ENCODE assay signal across 20 cellular contexts in the genomic region with DNA sequence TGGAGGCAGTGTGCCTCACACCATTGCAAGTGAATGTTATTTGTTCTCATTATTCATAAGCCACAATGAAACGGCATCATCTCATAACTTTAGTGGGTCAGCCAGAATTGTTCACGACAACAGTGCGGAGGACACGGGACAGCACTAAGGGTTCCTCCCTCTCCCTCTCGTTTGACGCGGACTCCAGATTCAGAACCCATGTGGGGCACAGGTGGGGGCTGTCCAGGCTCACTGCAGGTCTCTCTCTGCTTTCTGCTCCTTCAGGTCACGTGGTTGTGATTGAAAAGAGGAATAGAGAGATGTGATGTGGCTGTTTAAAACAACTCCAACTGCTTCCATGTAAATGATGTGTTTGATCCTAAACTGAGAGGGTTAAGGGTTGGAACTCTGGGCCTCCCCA. TPM values are rescaled to one million over a fixed set of nuclear protein-coding genes. Genes with fewer than 3 reads are reported as not detected.
A peak's percentile ranks its signal among the peaks of the same experiment; 100 is the strongest.
DNase-seq lines count a peak whose midpoint lies in the region; ATAC-seq and TF ChIP-seq lines count a peak whose summit lies in the region.
"Had no signal": no experiment of that assay in that cellular context is flagged by ENCODE, and none has a peak within 500 bp of the region (broad histone marks: within the 10 kb centered on the region; RNA-seq: fewer than 3 reads in every experiment).

No MANE protein-coding gene starts in this region.

- peaks cover 80% of the 10 kb centered on the region for H3K36me3 Mint-ChIP-seq in activated CD4-positive, alpha-beta T cell treated with anti-CD3 and anti-CD28 coated beads, Interleukin-2, amount 10 ng/mL, durations not matched to agents 7 days and 5 days (ENCODE audit: low read depth)
- peaks cover 73% of the 10 kb centered on the region for H3K36me3 Mint-ChIP-seq in CD8-positive, alpha-beta T cell
- peaks cover 55% of the 10 kb centered on the region for H3K36me3 Mint-ChIP-seq in activated T-helper 1 cell treated with anti-CD3 and anti-CD28 coated beads, Interleukin-12 subunit alpha, Interleukin-12 subunit beta, Interleukin-2, Interleukin-4 antibody, amounts not matched to agents 30 ng/mL and 10 ng/mL and 1 ng/mL, durations not matched to agents 14 hours and 24 hours and 36 hours (ENCODE audit: low read depth)
- H3K36me3 Mint-ChIP-seq in naive thymus-derived CD4-positive, alpha-beta T cell = peaks cover 20 to 62% (median 44%) of the 10 kb centered on the region in 5 donors

- no peak for DNase-seq in activated CD4-positive, alpha-beta T cell treated with anti-CD3 and anti-CD28 coated beads, Interleukin-2, amount 10 ng/mL, durations not matched to agents 7 days and 5 days
- DNase-seq in activated CD4-positive, alpha-beta T cell treated with anti-CD3 and anti-CD28 coated beads, Interleukin-2, amount 50 U/mL, for 48 hours = no peak
- no peak for DNase-seq in CD8-positive, alpha-beta T cell
- no peak for DNase-seq in activated T-helper 1 cell treated with anti-CD3 and anti-CD28 coated beads, Interleukin-12 subunit alpha, Interleukin-12 subunit beta, Interleukin-2, Interleukin-4 antibody, amounts not matched to agents 30 ng/mL and 10 ng/mL and 1 ng/mL, durations not matched to agents 14 hours and 24 hours and 36 hours (ENCODE audit: low spot score)
- DNase-seq in naive thymus-derived CD4-positive, alpha-beta T cell = no peak
- DNase-seq in gastrocnemius medialis = no peak
- DNase-seq in AG08395 (ENCODE audit: low spot score) = no peak
- DNase-seq in stimulated activated naive CD4-positive, alpha-beta T cell treated with Interleukin-2 at 50 U/mL for 16 hours (lab: John Stamatoyannopoulos, UW) = no peak
- DNase-seq: activated gamma-delta T cell; foreskin keratinocyte; kidney glomerular epithelial cell; NCI-H524; posterior cingulate gyrus; stimulated activated CD4-positive, alpha-beta T cell treated with anti-CD3 and anti-CD28 coated beads, Interleukin-1b, Interleukin-23, amount 100 ng/mL, for 48 hours had no signal

- peak overlapping the region; percentile 60 for H3K27ac Mint-ChIP-seq in activated CD4-positive, alpha-beta T cell treated with anti-CD3 and anti-CD28 coated beads, Interleukin-2, amount 10 ng/mL, durations not matched to agents 7 days and 5 days
- peak overlapping the region; percentile 82 for H3K27ac Mint-ChIP-seq in CD8-positive, alpha-beta T cell
- H3K27ac Mint-ChIP-seq in activated T-helper 1 cell treated with anti-CD3 and anti-CD28 coated beads, Interleukin-12 subunit alpha, Interleukin-12 subunit beta, Interleukin-2, Interleukin-4 antibody, amounts not matched to agents 30 ng/mL and 10 ng/mL and 1 ng/mL, durations not matched to agents 14 hours and 24 hours and 36 hours = peak overlapping the region; percentile 82
- H3K27ac Mint-ChIP-seq in naive thymus-derived CD4-positive, alpha-beta T cell = peak overlapping the region in 8 of 9 donors; percentile 40 to 100 (median 86)
- H3K27ac Mint-ChIP-seq: memory B cell, nephron had no signal

- no peak overlapping the region for H3K4me3 ChIP-seq in CD8-positive, alpha-beta T cell (ENCODE audit: low read depth, low read length)
- no peak overlapping the region for H3K4me3 ChIP-seq in naive thymus-derived CD4-positive, alpha-beta T cell (ENCODE audit: low read length)
- no peak overlapping the region for H3K4me3 ChIP-seq in gastrocnemius medialis
- H3K4me3 ChIP-seq: A549 had no signal

- no peaks in the 10 kb centered on the region for H3K36me3 ChIP-seq in CD8-positive, alpha-beta T cell (ENCODE audit: insufficient read depth, low read length)
- peaks cover 0 to 26% (median 0%) of the 10 kb centered on the region in 3 experiments for H3K36me3 ChIP-seq in naive thymus-derived CD4-positive, alpha-beta T cell (ENCODE audit: control insufficient read depth in 2 of 3, insufficient read depth in 3 of 3, low read length in 3 of 3)
- H3K36me3 ChIP-seq in gastrocnemius medialis = peaks cover 0 to 4% of the 10 kb centered on the region in 2 donors

- POLR2A ChIA-PET in activated CD4-positive, alpha-beta T cell treated with anti-CD3 and anti-CD28 coated beads, Interleukin-2, amount 10 ng/mL, durations not matched to agents 7 days and 5 days (lab: Charles Lee) = no interaction called here
- POLR2A ChIA-PET in CD8-positive, alpha-beta T cell (lab: Charles Lee) = interaction anchor here (0.6 kb wide), 1 partner anchor 100 kb away, joined by 3 read pairs; no protein-coding TSS in a partner anchor
- POLR2A ChIA-PET in naive thymus-derived CD4-positive, alpha-beta T cell (lab: Charles Lee) = interaction anchor here (0.9 to 2.4 kb wide), 3 partner anchors 9 to 102 kb away, joined by 4 to 7 read pairs (median 5); no protein-coding TSS in a partner anchor

- no peaks in the 10 kb centered on the region for H3K27me3 ChIP-seq in CD8-positive, alpha-beta T cell (ENCODE audit: insufficient read depth, low read length)
- H3K27me3 ChIP-seq in naive thymus-derived CD4-positive, alpha-beta T cell (ENCODE audit: control insufficient read depth in 2 of 2, insufficient read depth in 2 of 2, low read length in 2 of 2) = no peaks in the 10 kb centered on the region
- H3K27me3 ChIP-seq in gastrocnemius medialis = no peaks in the 10 kb centered on the region
- H3K27me3 ChIP-seq: foreskin keratinocyte had no signal

- no peak for TF ChIP-seq CTCF in CD8-positive, alpha-beta T cell (IDR thresholded peaks at IDR 0.05)
- no peak for TF ChIP-seq CTCF in gastrocnemius medialis (IDR thresholded peaks at IDR 0.05 in 4 of 5, conservative IDR thresholded peaks at IDR 0.05 in 1 of 5)

- peaks cover 77% of the 10 kb centered on the region for H3K4me1 ChIP-seq in CD8-positive, alpha-beta T cell (ENCODE audit: insufficient read depth, low read length)
- peaks cover 77 to 81% of the 10 kb centered on the region in 2 donors for H3K4me1 ChIP-seq in naive thymus-derived CD4-positive, alpha-beta T cell (ENCODE audit: control insufficient read depth in 2 of 2, insufficient read depth in 2 of 2, low read length in 2 of 2)
- no peaks in the 10 kb centered on the region for H3K4me1 ChIP-seq in gastrocnemius medialis
- H3K4me1 ChIP-seq: A549, foreskin keratinocyte had no signal

- in situ Hi-C loops in gastrocnemius medialis (cut with MboI; ENCODE audit: low sequenced_read_pairs in 4 of 4) = loop anchor here in 2 of 4 donors (25.0 kb wide), 2 partner anchors 248 to 273 kb away; no protein-coding TSS in a partner anchor

- peak; percentile 21 for ATAC-seq in CD8-positive, alpha-beta T cell
- no peak for ATAC-seq in naive thymus-derived CD4-positive, alpha-beta T cell
- no peak for ATAC-seq in gastrocnemius medialis
- ATAC-seq: A549, foreskin keratinocyte, HCT116, Right ventricle myocardium inferior had no signal

- intact Hi-C loops in CD8-positive, alpha-beta T cell (cut with DNase I, micrococcal nuclease) = loop anchor here in 1 of 2 experiments (1.0 kb wide), 1 partner anchor 8 kb away; no protein-coding TSS in a partner anchor
- intact Hi-C loops in activated T-helper 1 cell treated with anti-CD3 and anti-CD28 coated beads, Interleukin-12 subunit alpha, Interleukin-12 subunit beta, Interleukin-2, Interleukin-4 antibody, amounts not matched to agents 30 ng/mL and 10 ng/mL and 1 ng/mL, durations not matched to agents 14 hours and 24 hours and 36 hours (cut with micrococcal nuclease) = loop anchor here (1.0 kb wide), 1 partner anchor 8 kb away; no protein-coding TSS in a partner anchor
- intact Hi-C loops in naive thymus-derived CD4-positive, alpha-beta T cell (cut with micrococcal nuclease) = no loop called here
- intact Hi-C loops in gastrocnemius medialis (cut with DNase I; ENCODE audit: low total_unique reads) = no loop called here

- no peak overlapping the region for H3K27ac ChIP-seq in CD8-positive, alpha-beta T cell (ENCODE audit: low read depth, low read length)
- H3K27ac ChIP-seq in naive thymus-derived CD4-positive, alpha-beta T cell (ENCODE audit: low read depth, low read length) = no peak overlapping the region
- no peak overlapping the region for H3K27ac ChIP-seq in gastrocnemius medialis
- H3K27ac ChIP-seq: A549, C4-2B, foreskin keratinocyte had no signal

- H3K4me1 Mint-ChIP-seq in activated CD4-positive, alpha-beta T cell treated with anti-CD3 and anti-CD28 coated beads, Interleukin-2, amount 10 ng/mL, durations not matched to agents 7 days and 5 days = peaks cover 94% of the 10 kb centered on the region
- H3K4me1 Mint-ChIP-seq in CD8-positive, alpha-beta T cell (ENCODE audit: low read depth) = peaks cover 94% of the 10 kb centered on the region
- peaks cover 93% of the 10 kb centered on the region for H3K4me1 Mint-ChIP-seq in activated T-helper 1 cell treated with anti-CD3 and anti-CD28 coated beads, Interleukin-12 subunit alpha, Interleukin-12 subunit beta, Interleukin-2, Interleukin-4 antibody, amounts not matched to agents 30 ng/mL and 10 ng/mL and 1 ng/mL, durations not matched to agents 14 hours and 24 hours and 36 hours (ENCODE audit: low read depth)
- peaks cover 80 to 100% (median 97%) of the 10 kb centered on the region in 7 donors for H3K4me1 Mint-ChIP-seq in naive thymus-derived CD4-positive, alpha-beta T cell
- H3K4me1 Mint-ChIP-seq: nephron had no signal

- peaks cover 4% of the 10 kb centered on the region for H3K9me3 Mint-ChIP-seq in activated CD4-positive, alpha-beta T cell treated with anti-CD3 and anti-CD28 coated beads, Interleukin-2, amount 10 ng/mL, durations not matched to agents 7 days and 5 days
- no peaks in the 10 kb centered on the region for H3K9me3 Mint-ChIP-seq in CD8-positive, alpha-beta T cell
- peaks cover 3% of the 10 kb centered on the region for H3K9me3 Mint-ChIP-seq in activated T-helper 1 cell treated with anti-CD3 and anti-CD28 coated beads, Interleukin-12 subunit alpha, Interleukin-12 subunit beta, Interleukin-2, Interleukin-4 antibody, amounts not matched to agents 30 ng/mL and 10 ng/mL and 1 ng/mL, durations not matched to agents 14 hours and 24 hours and 36 hours
- peaks cover 0 to 5% (median 0%) of the 10 kb centered on the region in 11 donors for H3K9me3 Mint-ChIP-seq in naive thymus-derived CD4-positive, alpha-beta T cell

- no peaks in the 10 kb centered on the region for H3K9me3 ChIP-seq in CD8-positive, alpha-beta T cell (ENCODE audit: low read length)
- no peaks in the 10 kb centered on the region for H3K9me3 ChIP-seq in naive thymus-derived CD4-positive, alpha-beta T cell (ENCODE audit: control insufficient read depth in 2 of 3, low read length in 3 of 3)
- H3K9me3 ChIP-seq in gastrocnemius medialis = no peaks in the 10 kb centered on the region
- H3K9me3 ChIP-seq: A549 had no signal

- no peak for TF ChIP-seq POLR2A in gastrocnemius medialis (IDR thresholded peaks at IDR 0.05)

- CTCF ChIA-PET in activated CD4-positive, alpha-beta T cell treated with anti-CD3 and anti-CD28 coated beads, Interleukin-2, amount 10 ng/mL, durations not matched to agents 7 days and 5 days (lab: Charles Lee) = interaction anchor here (1.0 kb wide), 1 partner anchor 11 kb away, joined by 3 read pairs; no protein-coding TSS in a partner anchor
- CTCF ChIA-PET in CD8-positive, alpha-beta T cell (lab: Charles Lee) = interaction anchor here (0.9 to 2.1 kb wide), 2 partner anchors 12 to 13 kb away, joined by 3 to 4 read pairs; no protein-coding TSS in a partner anchor
- CTCF ChIA-PET in naive thymus-derived CD4-positive, alpha-beta T cell (lab: Charles Lee) = interaction anchor here (0.6 to 0.9 kb wide), 2 partner anchors 15 to 1822 kb away, joined by 3 to 4 read pairs; no protein-coding TSS in a partner anchor

- H3K4me3 Mint-ChIP-seq in activated CD4-positive, alpha-beta T cell treated with anti-CD3 and anti-CD28 coated beads, Interleukin-2, amount 10 ng/mL, durations not matched to agents 7 days and 5 days = no peak overlapping the region
- H3K4me3 Mint-ChIP-seq in CD8-positive, alpha-beta T cell = peak overlapping the region; percentile 39
- H3K4me3 Mint-ChIP-seq in activated T-helper 1 cell treated with anti-CD3 and anti-CD28 coated beads, Interleukin-12 subunit alpha, Interleukin-12 subunit beta, Interleukin-2, Interleukin-4 antibody, amounts not matched to agents 30 ng/mL and 10 ng/mL and 1 ng/mL, durations not matched to agents 14 hours and 24 hours and 36 hours = no peak overlapping the region
- peak overlapping the region in 8 of 10 donors; percentile 41 to 98 (median 66) for H3K4me3 Mint-ChIP-seq in naive thymus-derived CD4-positive, alpha-beta T cell
- H3K4me3 Mint-ChIP-seq: memory B cell, nephron had no signal

- no peaks in the 10 kb centered on the region for H3K27me3 Mint-ChIP-seq in activated CD4-positive, alpha-beta T cell treated with anti-CD3 and anti-CD28 coated beads, Interleukin-2, amount 10 ng/mL, durations not matched to agents 7 days and 5 days
- H3K27me3 Mint-ChIP-seq in CD8-positive, alpha-beta T cell (ENCODE audit: low read depth) = no peaks in the 10 kb centered on the region
- no peaks in the 10 kb centered on the region for H3K27me3 Mint-ChIP-seq in activated T-helper 1 cell treated with anti-CD3 and anti-CD28 coated beads, Interleukin-12 subunit alpha, Interleukin-12 subunit beta, Interleukin-2, Interleukin-4 antibody, amounts not matched to agents 30 ng/mL and 10 ng/mL and 1 ng/mL, durations not matched to agents 14 hours and 24 hours and 36 hours (ENCODE audit: insufficient read depth)
- no peaks in the 10 kb centered on the region for H3K27me3 Mint-ChIP-seq in naive thymus-derived CD4-positive, alpha-beta T cell
- H3K27me3 Mint-ChIP-seq: memory B cell had no signal

RNA-seq across cellular contexts. Expression of a gene that starts 13.5 kb away (rescaled TPM):
- total RNA-seq in activated CD4-positive, alpha-beta T cell treated with anti-CD3 and anti-CD28 coated beads, Interleukin-2, amount 10 ng/mL, durations not matched to agents 7 days and 5 days = 10 to 100 TPM; 52.0 to 54.0 TPM
- 10 to 100 TPM; 39.3 to 43.1 TPM for total RNA-seq in CD8-positive, alpha-beta T cell
- total RNA-seq in activated T-helper 1 cell treated with anti-CD3 and anti-CD28 coated beads, Interleukin-12 subunit alpha, Interleukin-12 subunit beta, Interleukin-2, Interleukin-4 antibody, amounts not matched to agents 30 ng/mL and 10 ng/mL and 1 ng/mL, durations not matched to agents 14 hours and 24 hours and 36 hours = 112 and 116 TPM in 2 replicates
- 100 to 1,000 TPM in 1 of 5 experiments, 10 to 100 TPM in 4; 55.3 to 154 (median 98.5) TPM for total RNA-seq in naive thymus-derived CD4-positive, alpha-beta T cell
- polyA plus RNA-seq in naive thymus-derived CD4-positive, alpha-beta T cell = 10 to 100 TPM; 27.9 to 42.8 TPM
- 10 to 100 TPM in 2 of 4 donors, 1 to 10 TPM in 2; 8.0 to 20.9 (median 10.6) TPM for total RNA-seq in gastrocnemius medialis

Comparison
In these comparisons a context has a peak if more than half of its experiments do, and no peak if none do; other contexts are left out.
1. H3K4me3 Mint-ChIP-seq: peak in CD8-positive, alpha-beta T cell (single experiment) and naive thymus-derived CD4-positive, alpha-beta T cell (8 of 10); none in activated CD4-positive, alpha-beta T cell treated with anti-CD3 and anti-CD28 coated beads, Interleukin-2, amount 10 ng/mL, durations not matched to agents 7 days and 5 days (single experiment) and activated T-helper 1 cell treated with anti-CD3 and anti-CD28 coated beads, Interleukin-12 subunit alpha, Interleukin-12 subunit beta, Interleukin-2, Interleukin-4 antibody, amounts not matched to agents 30 ng/mL and 10 ng/mL and 1 ng/mL, durations not matched to agents 14 hours and 24 hours and 36 hours (single experiment).
2. Peak in every context shown above with its lines, with median percentiles within 50 percentile points of each other: H3K27ac Mint-ChIP-seq.